ENCODE assay signal across 21 cellular contexts in the genomic region with DNA sequence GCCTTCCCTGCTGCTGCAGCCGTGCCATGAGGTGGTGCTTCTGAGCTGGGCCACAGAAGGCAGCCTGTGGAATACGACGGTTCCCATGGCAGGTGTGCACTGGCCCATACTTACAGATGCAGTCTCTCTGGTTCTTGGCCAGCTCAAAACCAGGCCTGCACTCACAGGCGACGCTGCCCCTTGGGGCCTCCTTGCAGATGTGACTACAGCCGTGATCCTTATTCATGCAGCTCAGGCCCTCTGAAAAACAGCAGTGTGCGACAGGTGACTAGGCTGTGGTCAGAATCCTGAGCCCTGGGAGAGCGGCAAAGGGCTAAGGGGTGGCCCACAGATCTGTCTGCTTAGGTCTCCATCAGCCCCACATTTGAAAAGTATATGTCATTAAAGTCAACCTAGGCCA. TPM values are rescaled to one million over a fixed set of nuclear protein-coding genes. Genes with fewer than 3 reads are reported as not detected.
A peak's percentile ranks its signal among the peaks of the same experiment; 100 is the strongest.
DNase-seq lines count a peak whose midpoint lies in the region; ATAC-seq, FAIRE-seq and TF ChIP-seq lines count a peak whose summit lies in the region.
"Had no signal": no experiment of that assay in that cellular context is flagged by ENCODE, and none has a peak within 500 bp of the region (broad histone marks: within the 10 kb centered on the region; RNA-seq: fewer than 3 reads in every experiment).

No MANE protein-coding gene starts in this region.

- H3K4me3 Mint-ChIP-seq in natural killer cell: no peak overlapping the region
- H3K4me3 Mint-ChIP-seq: CD4-positive, alpha-beta T cell; HFFc6 had no signal

- ATAC-seq in HepG2: no peak
- no peak for ATAC-seq in right lobe of liver
- ATAC-seq in natural killer cell: no peak

- H3K9me3 Mint-ChIP-seq in natural killer cell: no peaks in the 10 kb centered on the region
- H3K9me3 Mint-ChIP-seq: CD4-positive, alpha-beta T cell; HFFc6 had no signal

- no peak overlapping the region for H3K27ac Mint-ChIP-seq in natural killer cell
- H3K27ac Mint-ChIP-seq: CD4-positive, alpha-beta T cell; HFFc6 had no signal

- H3K4me1 ChIP-seq in HepG2 (ENCODE audit: insufficient read depth, low read length) (peaks cover 17% of the 10 kb centered on the region), right lobe of liver (no peaks in the 10 kb centered on the region)

- WGBS in HepG2 (ENCODE audit: low lambda C conversion rate): 49% methylated on average over 6 of the region's 8 CpGs
- WGBS in right lobe of liver (ENCODE audit: insufficient coverage, low coverage, low lambda C conversion rate, missing lambda C conversion rate): 86% methylated on average over 4 of the region's 8 CpGs

- no peak overlapping the region for H3K27ac ChIP-seq in HepG2 (ENCODE audit: extremely low read length, insufficient read depth, low read length)
- no peak overlapping the region for H3K27ac ChIP-seq in right lobe of liver
- H3K27ac ChIP-seq: C4-2B, GM23248 had no signal

- BruUV-seq in HepG2 (replicated peaks; lab: Mats Ljungman, UMichigan): no TSS peak

- H3K79me2 ChIP-seq in HepG2 (ENCODE audit: insufficient read depth, low read length): no peaks in the 10 kb centered on the region

- H3K27me3 ChIP-seq in HepG2 (ENCODE audit: control insufficient read depth in 1 of 2, insufficient read depth in 2 of 2, low read length in 2 of 2) (peaks cover 4 to 55% of the 10 kb centered on the region in 2 experiments; a peak in 4 of 5 replicates), right lobe of liver (no peaks in the 10 kb centered on the region)

- H3K4me2 ChIP-seq in HepG2 (ENCODE audit: low read depth, low read length): no peak overlapping the region

- CTCF ChIA-PET in HepG2 (lab: Yijun Ruan, JAX; ENCODE audit: low intra/inter-chr PET ratio, low total read pairs): no interaction called here

- intact Hi-C loops in HepG2 (cut with micrococcal nuclease; ENCODE audit: unreplicated experiment) (no loop called here), right lobe of liver (cut with DNase I) (no loop called here), natural killer cell (cut with micrococcal nuclease) (no loop called here)

- no peaks in the 10 kb centered on the region for H3K36me3 Mint-ChIP-seq in natural killer cell

- no peak overlapping the region for H2AFZ ChIP-seq in HepG2 (ENCODE audit: low read length)
- H2AFZ ChIP-seq: GM23248 had no signal

- peaks cover 8 to 25% of the 10 kb centered on the region in 2 donors for H3K27me3 Mint-ChIP-seq in natural killer cell (ENCODE audit: low read depth in 2 of 2)

- H3K9ac ChIP-seq in HepG2 (ENCODE audit: insufficient read depth, low read depth, low read length): no peak overlapping the region
- H3K9ac ChIP-seq: GM23248 had no signal

- H3K36me3 ChIP-seq in HepG2 (replicated peaks in 1 of 2; ENCODE audit: control insufficient read depth in 1 of 2, insufficient read depth in 2 of 2, low read length in 2 of 2): no peaks in the 10 kb centered on the region
- H3K36me3 ChIP-seq in right lobe of liver: no peaks in the 10 kb centered on the region

- H4K20me1 ChIP-seq in HepG2 (ENCODE audit: insufficient read depth, low read length): no peaks in the 10 kb centered on the region

- no peaks in the 10 kb centered on the region for H3K9me3 ChIP-seq in HepG2 (ENCODE audit: low read length)
- no peaks in the 10 kb centered on the region for H3K9me3 ChIP-seq in right lobe of liver
- H3K9me3 ChIP-seq: Caco-2 had no signal

- no peak for TF ChIP-seq RAD21 in HepG2 (CRISPR knock-in tag; IDR thresholded peaks at IDR 0.05)

- TF ChIP-seq EP300 in HepG2 (IDR thresholded peaks at IDR 0.05; ENCODE audit: low read depth in 2 of 2, low read length in 2 of 2): no peak
- no peak for TF ChIP-seq EP300 in HepG2 (CRISPR knock-in tag; IDR thresholded peaks at IDR 0.05; ENCODE audit: borderline replicate concordance)

- POLR2A ChIA-PET in HepG2 (lab: Yijun Ruan, JAX): no interaction called here

- TF ChIP-seq CTCF in HepG2 (CRISPR knock-in tag; IDR thresholded peaks at IDR 0.05) (peak; percentile 6; the same call in 1 of the 2 replicates), right lobe of liver (IDR thresholded peaks at IDR 0.05) (no peak), natural killer cell (IDR thresholded peaks at IDR 0.05) (no peak)

- DNase-seq in HepG2 (ENCODE audit: low spot score) (no peak), right lobe of liver (no peak), SK-N-DZ (ENCODE audit: low spot score) (peak; percentile 61), left kidney (ENCODE audit: low read depth, low spot score) (peak; percentile 17), retina (peak; percentile 25), cortex of kidney (lab: John Stamatoyannopoulos, UW) (no peak), NCI-H748 (lab: John Stamatoyannopoulos, UW; ENCODE audit: unreplicated experiment) (no peak), natural killer cell (no peak)
- DNase-seq: ACHN; Caco-2; CD4-positive, alpha-beta T cell; DMS153; DMS79; GDM1; GM23248; HCEC 1CT; HFFc6 had no signal

- H3K4me3 ChIP-seq in HepG2 (replicated peaks in 1 of 3; ENCODE audit: insufficient read depth in 1 of 3, low read depth in 2 of 3, low read length in 3 of 3) (no peak overlapping the region), right lobe of liver (no peak overlapping the region)
- H3K4me3 ChIP-seq: GM23248 had no signal

- in situ Hi-C loops in HepG2 (cut with HindIII; ENCODE audit: extremely low pct_ligation_motif_present, low pct_unique_long_range_greater_than_20kb): no loop called here

- no peaks in the 10 kb centered on the region for H3K4me1 Mint-ChIP-seq in natural killer cell

- TF ChIP-seq POLR2A in HepG2 (IDR thresholded peaks at IDR 0.05; ENCODE audit: insufficient read depth in 1 of 2, low read depth in 2 of 2, low read length in 2 of 2): no peak
- TF ChIP-seq POLR2A in right lobe of liver (IDR thresholded peaks at IDR 0.05): no peak

- FAIRE-seq in HepG2 (lab: Jason Lieb, UNC): no peak
- FAIRE-seq: D721Med, GM18507, H54 had no signal

TF ChIP-seq in HepG2, 621 proteins besides CTCF, POLR2A, EP300 and RAD21 (continues in another document):
- TF ChIP-seq ZNF343 (CRISPR knock-in tag; IDR thresholded peaks at IDR 0.05): no peak
- no peak for TF ChIP-seq TGIF2 (CRISPR knock-in tag; IDR thresholded peaks at IDR 0.05)
- no peak for TF ChIP-seq ZNF768 (CRISPR knock-in tag; IDR thresholded peaks at IDR 0.05)
- TF ChIP-seq EEA1 (CRISPR knock-in tag; IDR thresholded peaks at IDR 0.05; ENCODE audit: borderline replicate concordance): no peak

RNA-seq across cellular contexts. Expression of a gene that starts 22.1 kb away (rescaled TPM):
- total RNA-seq in HepG2 (2016; rRNA removed; fragmentation: Illumina TruSeq; extraction: Trizol) (not detected in 2 replicates), right lobe of liver (1 to 10 TPM in 1 of 6 experiments, under 1 TPM in 5; 0.19 to 1.1 (median 0.32) TPM), natural killer cell (not detected)
- 0.09 TPM in 1 of 2 replicates, not detected in the other for total RNA-seq in HepG2 (2016; cell fraction: cytosol; rRNA removed; fragmentation: Illumina TruSeq; extraction: Trizol; ENCODE audit: low read depth)
- not detected in 2 replicates for total RNA-seq in HepG2 (2016; cell fraction: insoluble cytoplasmic fraction; rRNA removed; fragmentation: Illumina TruSeq; extraction: Trizol)
- not detected in 2 replicates for total RNA-seq in HepG2 (2016; cell fraction: membrane; rRNA removed; fragmentation: Illumina TruSeq; extraction: Trizol)
- not detected in 2 replicates for total RNA-seq in HepG2 (2016; cell fraction: nucleus; rRNA removed; fragmentation: Illumina TruSeq; extraction: Trizol)
- polyA plus RNA-seq in HepG2 (2011; rRNA removed): 0.09 TPM in 1 of 2 replicates, not detected in the other
- 0.03 TPM in 1 of 2 replicates, not detected in the other for polyA plus RNA-seq in HepG2 (2011; cell fraction: cytosol; rRNA removed)
- polyA plus RNA-seq in HepG2 (2011; cell fraction: nucleus; rRNA removed): 0.19 and 0.24 TPM in 2 replicates
- 0.35 TPM in 1 of 2 replicates, not detected in the other for polyA plus RNA-seq in HepG2 (2012)
- not detected in 2 replicates for polyA plus RNA-seq in HepG2 (2016; cell fraction: cytosol; fragmentation: Illumina TruSeq; extraction: Trizol; ENCODE audit: low read depth)
- polyA plus RNA-seq in HepG2 (2016; cell fraction: insoluble cytoplasmic fraction; fragmentation: Illumina TruSeq; extraction: Trizol; ENCODE audit: low read depth): not detected in 2 replicates
- not detected in 2 replicates for polyA plus RNA-seq in HepG2 (2016; cell fraction: membrane; fragmentation: Illumina TruSeq; extraction: Trizol; ENCODE audit: low read depth)
- not detected in 2 replicates for polyA plus RNA-seq in HepG2 (2016; cell fraction: nucleus; fragmentation: Illumina TruSeq; extraction: Trizol; ENCODE audit: insufficient read depth, low read depth)
- polyA minus RNA-seq in HepG2 (2011; rRNA and poly(A)+ RNA removed; ENCODE audit: low replicate concordance): 0.82 TPM in 1 of 2 replicates, not detected in the other
- not detected in 2 replicates for polyA minus RNA-seq in HepG2 (2011; cell fraction: cytosol; rRNA and poly(A)+ RNA removed)
- polyA minus RNA-seq in HepG2 (2011; cell fraction: nucleus; rRNA and poly(A)+ RNA removed): 0.90 and 2.0 TPM in 2 replicates
- polyA plus RNA-seq in SK-N-DZ (2014; cell fraction: cytosol; rRNA removed): 5.8 and 9.1 TPM in 2 replicates
- polyA plus RNA-seq in SK-N-DZ (2014; cell fraction: nucleus; rRNA removed): 2.0 and 2.3 TPM in 2 replicates

Comparison
In these comparisons a context has a peak if more than half of its experiments do, and no peak if none do; other contexts are left out.
1. DNase-seq: peak in SK-N-DZ (single experiment), left kidney (single experiment) and retina (single experiment); none in HepG2 (single experiment), right lobe of liver (0 of 3), cortex of kidney (single experiment), NCI-H748 (single experiment) and natural killer cell (single experiment).